In genomic region chr16:49352923-49353322, GRCh38 we compare ENCODE assay signal across 12 cellular contexts. TPM values are rescaled to one million over a fixed set of nuclear protein-coding genes. Genes with fewer than 3 reads are reported as not detected.
DNase-seq lines count a peak whose midpoint lies in the region; ATAC-seq and TF ChIP-seq lines count a peak whose summit lies in the region.
"Had no signal": no experiment of that assay in that cellular context is flagged by ENCODE, and none has a peak within 500 bp of the region (broad histone marks: within the 10 kb centered on the region; RNA-seq: fewer than 3 reads in every experiment).

No MANE protein-coding gene starts in this region.

- no peak overlapping the region for H3K9ac ChIP-seq in Loucy (ENCODE audit: low read depth, low read length, poor library complexity, severe bottlenecking)

- intact Hi-C loops in naive thymus-derived CD4-positive, alpha-beta T cell (cut with micrococcal nuclease): no loop called here

- H3K4me1 ChIP-seq in Loucy (ENCODE audit: insufficient read depth, low read length, poor library complexity, severe bottlenecking): no peaks in the 10 kb centered on the region
- H3K4me1 ChIP-seq in naive thymus-derived CD4-positive, alpha-beta T cell (ENCODE audit: control insufficient read depth in 2 of 2, insufficient read depth in 2 of 2, low read length in 2 of 2): no peaks in the 10 kb centered on the region

- no peak overlapping the region for H3K4me3 Mint-ChIP-seq in osteocyte (ENCODE audit: unreplicated experiment)
- H3K4me3 Mint-ChIP-seq in naive thymus-derived CD4-positive, alpha-beta T cell: no peak overlapping the region
- H3K4me3 Mint-ChIP-seq: CD4-positive, alpha-beta T cell had no signal

- H4K20me1 ChIP-seq in Loucy (ENCODE audit: insufficient read depth, low read length, poor library complexity, severe bottlenecking): no peaks in the 10 kb centered on the region

- ATAC-seq in naive thymus-derived CD4-positive, alpha-beta T cell: no peak

- peak; percentile 64 for TF ChIP-seq CTCF in Loucy (conservative IDR thresholded peaks at IDR 0.05; ENCODE audit: low read length)
- peak; percentile 21 for TF ChIP-seq CTCF in cardiac fibroblast (IDR thresholded peaks at IDR 0.05; ENCODE audit: low read depth, low read length)
- TF ChIP-seq CTCF in osteocyte (IDR thresholded peaks at IDR 0.05): peak; percentile 12

- H3K4me1 Mint-ChIP-seq in osteocyte (ENCODE audit: unreplicated experiment): no peaks in the 10 kb centered on the region
- H3K4me1 Mint-ChIP-seq in naive thymus-derived CD4-positive, alpha-beta T cell: peaks cover 0 to 7% (median 4%) of the 10 kb centered on the region in 7 donors

- no peak overlapping the region for H3K4me3 ChIP-seq in Loucy (ENCODE audit: low read length, poor library complexity, severe bottlenecking)
- H3K4me3 ChIP-seq in cardiac fibroblast (replicated peaks in 1 of 2; ENCODE audit: low read depth in 2 of 2, low read length in 2 of 2): no peak overlapping the region
- no peak overlapping the region for H3K4me3 ChIP-seq in naive thymus-derived CD4-positive, alpha-beta T cell (ENCODE audit: low read length)
- H3K4me3 ChIP-seq: lung had no signal

- H3K9me3 Mint-ChIP-seq in osteocyte (ENCODE audit: unreplicated experiment): no peaks in the 10 kb centered on the region
- peaks cover 0 to 4% (median 0%) of the 10 kb centered on the region in 11 donors for H3K9me3 Mint-ChIP-seq in naive thymus-derived CD4-positive, alpha-beta T cell
- H3K9me3 Mint-ChIP-seq: CD4-positive, alpha-beta T cell had no signal

- H3K79me2 ChIP-seq in Loucy (ENCODE audit: insufficient read depth, low read length): no peaks in the 10 kb centered on the region

- CTCF ChIA-PET in naive thymus-derived CD4-positive, alpha-beta T cell (lab: Charles Lee): no interaction called here

- no peaks in the 10 kb centered on the region for H3F3A ChIP-seq in Loucy (ENCODE audit: low read depth)

- H3K27ac ChIP-seq in naive thymus-derived CD4-positive, alpha-beta T cell (ENCODE audit: low read depth, low read length): no peak overlapping the region

- H3K27ac Mint-ChIP-seq in osteocyte (ENCODE audit: unreplicated experiment): no peak overlapping the region
- no peak overlapping the region for H3K27ac Mint-ChIP-seq in naive thymus-derived CD4-positive, alpha-beta T cell
- H3K27ac Mint-ChIP-seq: CD4-positive, alpha-beta T cell had no signal

- H3K9me2 ChIP-seq in Loucy (replicated peaks; ENCODE audit: low read depth, low read length): no peaks in the 10 kb centered on the region

- peaks cover 2% of the 10 kb centered on the region for H3K27me3 Mint-ChIP-seq in osteocyte (ENCODE audit: unreplicated experiment)
- peaks cover 2 to 40% (median 30%) of the 10 kb centered on the region in 5 donors for H3K27me3 Mint-ChIP-seq in naive thymus-derived CD4-positive, alpha-beta T cell

- DNase-seq in SHP77 treated with DMSO at 0.1 percent for 48 hours (lab: John Stamatoyannopoulos, UW) (peak; percentile 7), SHP77 (lab: John Stamatoyannopoulos, UW) (no peak), cardiac fibroblast (ENCODE audit: low read depth in 2 of 2) (peak; percentile 2), osteocyte (ENCODE audit: extremely low spot score, unreplicated experiment) (no peak), cerebellar nuclear complex (lab: John Stamatoyannopoulos, UW) (no peak), NK-92 (lab: John Stamatoyannopoulos, UW; ENCODE audit: unreplicated experiment) (no peak)
- no peak for DNase-seq in naive thymus-derived CD4-positive, alpha-beta T cell
- DNase-seq: activated gamma-delta T cell; CD4-positive, alpha-beta T cell; NCI-H1930 had no signal

- H3K27me3 ChIP-seq in Loucy (ENCODE audit: insufficient read depth, low read length, poor library complexity, severe bottlenecking): no peaks in the 10 kb centered on the region
- no peaks in the 10 kb centered on the region for H3K27me3 ChIP-seq in naive thymus-derived CD4-positive, alpha-beta T cell (ENCODE audit: control insufficient read depth in 2 of 2, insufficient read depth in 2 of 2, low read length in 2 of 2)

- no peaks in the 10 kb centered on the region for H3K36me3 Mint-ChIP-seq in osteocyte (ENCODE audit: unreplicated experiment)
- no peaks in the 10 kb centered on the region for H3K36me3 Mint-ChIP-seq in naive thymus-derived CD4-positive, alpha-beta T cell

- no peaks in the 10 kb centered on the region for H3K9me3 ChIP-seq in Loucy (ENCODE audit: insufficient read depth, low read depth, low read length)
- no peaks in the 10 kb centered on the region for H3K9me3 ChIP-seq in naive thymus-derived CD4-positive, alpha-beta T cell (ENCODE audit: control insufficient read depth in 2 of 3, low read length in 3 of 3)

- H2AFZ ChIP-seq in Loucy (ENCODE audit: low read length): no peak overlapping the region

- H3K4me2 ChIP-seq in Loucy (ENCODE audit: low read depth, low read length, poor library complexity, severe bottlenecking): no peak overlapping the region

- no peaks in the 10 kb centered on the region for H3K36me3 ChIP-seq in Loucy (ENCODE audit: insufficient read depth, low read length)
- no peaks in the 10 kb centered on the region for H3K36me3 ChIP-seq in naive thymus-derived CD4-positive, alpha-beta T cell (ENCODE audit: control insufficient read depth in 2 of 3, insufficient read depth in 3 of 3, low read length in 3 of 3)

- POLR2A ChIA-PET in naive thymus-derived CD4-positive, alpha-beta T cell (lab: Charles Lee): no interaction called here

RNA-seq across cellular contexts. Expression of gene C16orf78, which starts 20.7 kb away (rescaled TPM):
- not detected in 2 replicates for total RNA-seq in osteocyte
- total RNA-seq in naive thymus-derived CD4-positive, alpha-beta T cell: not detected
- not detected for polyA plus RNA-seq in naive thymus-derived CD4-positive, alpha-beta T cell
- total RNA-seq: CD4-positive, alpha-beta T cell; lung had no signal
- polyA plus RNA-seq: lung had no signal

Comparison
In these comparisons a context has a peak if more than half of its experiments do, and no peak if none do; other contexts are left out.
1. DNase-seq: peak in SHP77 treated with DMSO at 0.1 percent for 48 hours (single experiment) and cardiac fibroblast (2 of 2); none in SHP77 (0 of 2), osteocyte (single experiment), cerebellar nuclear complex (0 of 2), naive thymus-derived CD4-positive, alpha-beta T cell (0 of 9) and NK-92 (single experiment).
2. CTCF ChIP-seq: peak in every context shown above with its lines; median percentile 64 in Loucy; 21 in cardiac fibroblast; 12 in osteocyte.